In genomic region chr5:149796836-149797235, GRCh38 we compare ENCODE assay signal across 13 cellular contexts.
A peak's percentile ranks its signal among the peaks of the same experiment; 100 is the strongest.
DNase-seq lines count a peak whose midpoint lies in the region; ATAC-seq and TF ChIP-seq lines count a peak whose summit lies in the region.
"Had no signal": no experiment of that assay in that cellular context is flagged by ENCODE, and none has a peak within 500 bp of the region (broad histone marks: within the 10 kb centered on the region; RNA-seq: fewer than 3 reads in every experiment).

No MANE protein-coding gene starts in this region.

- peaks cover 76% of the 10 kb centered on the region for H3K4me1 Mint-ChIP-seq in nephron progenitor cell

- no peak for TF ChIP-seq POLR2A in heart left ventricle (IDR thresholded peaks at IDR 0.05)

- no peaks in the 10 kb centered on the region for H3K36me3 ChIP-seq in heart left ventricle
- H3K36me3 ChIP-seq in WERI-Rb-1 = no peaks in the 10 kb centered on the region
- peaks cover 0 to 2% of the 10 kb centered on the region in 2 donors for H3K36me3 ChIP-seq in stomach smooth muscle (ENCODE audit: control insufficient read depth in 2 of 2, insufficient read depth in 2 of 2, low read length in 2 of 2)
- H3K36me3 ChIP-seq: MG63 had no signal

- peak overlapping the region; percentile 50 for H3K27ac Mint-ChIP-seq in nephron progenitor cell
- H3K27ac Mint-ChIP-seq: CD8-positive, alpha-beta T cell had no signal

- H3K4me3 ChIP-seq in heart left ventricle = no peak overlapping the region
- H3K4me3 ChIP-seq in WERI-Rb-1 (ENCODE audit: low read depth, low read length) = no peak overlapping the region
- no peak overlapping the region for H3K4me3 ChIP-seq in stomach smooth muscle (ENCODE audit: low read length in 2 of 2)
- H3K4me3 ChIP-seq: MG63 had no signal

- no peaks in the 10 kb centered on the region for H3K9me3 ChIP-seq in heart left ventricle
- H3K9me3 ChIP-seq in WERI-Rb-1 (ENCODE audit: severe bottlenecking) = no peaks in the 10 kb centered on the region
- H3K9me3 ChIP-seq in stomach smooth muscle (ENCODE audit: control insufficient read depth in 2 of 2, low read length in 2 of 2) = no peaks in the 10 kb centered on the region
- H3K9me3 ChIP-seq: MG63 had no signal

- ATAC-seq in heart left ventricle (no peak), Right ventricle myocardium inferior (no peak), HG03159 (IDR thresholded peaks at IDR 0.05; ENCODE audit: unreplicated experiment) (no peak)
- ATAC-seq: CD8-positive, alpha-beta T cell had no signal

- no peak for TF ChIP-seq CTCF in heart left ventricle (IDR thresholded peaks at IDR 0.05)
- 0 out of 2 replicates have a peak, but pooled peaks have one; percentile 8 for TF ChIP-seq CTCF in WERI-Rb-1 (IDR thresholded peaks at IDR 0.05; ENCODE audit: low read depth, low read length)
- no peak for TF ChIP-seq CTCF in nephron progenitor cell (IDR thresholded peaks at IDR 0.05)

- no peak overlapping the region for H3K9ac ChIP-seq in stomach smooth muscle (ENCODE audit: low read length in 2 of 2)

- DNase-seq in heart left ventricle (no peak), Right ventricle myocardium inferior (ENCODE audit: missing footprints) (no peak), WERI-Rb-1 (peak; percentile 84), nephron progenitor cell (no peak), mucosa of gallbladder (ENCODE audit: low spot score) (no peak)
- DNase-seq in activated CD4-positive, alpha-beta T cell treated with anti-CD3 and anti-CD28 coated beads for 48 hours = no peak
- DNase-seq: CD8-positive, alpha-beta T cell; MG63; NCI-H1105 treated with DMSO at 0.1 percent for 48 hours; NCI-H446 treated with DMSO at 0.1 percent for 48 hours had no signal

- no peak overlapping the region for H3K4me3 Mint-ChIP-seq in nephron progenitor cell
- H3K4me3 Mint-ChIP-seq: CD8-positive, alpha-beta T cell had no signal

- peak overlapping the region in 10 of 12 donors; percentile 16 to 91 (median 79) for H3K27ac ChIP-seq in heart left ventricle
- peak overlapping the region; percentile 15 for H3K27ac ChIP-seq in WERI-Rb-1
- H3K27ac ChIP-seq in stomach smooth muscle (ENCODE audit: low read length) = peak overlapping the region; percentile 90
- H3K27ac ChIP-seq: 22Rv1 had no signal

- no peaks in the 10 kb centered on the region for H3K36me3 Mint-ChIP-seq in nephron progenitor cell (ENCODE audit: low read depth)

- H3K4me1 ChIP-seq in heart left ventricle (peaks cover 10 to 98% (median 78%) of the 10 kb centered on the region in 12 donors), stomach smooth muscle (ENCODE audit: control insufficient read depth, insufficient read depth, low read length) (peaks cover 83% of the 10 kb centered on the region)

- 42 to 58% (median 51%) methylated on average over 6 of the region's 6 CpGs for WGBS in heart left ventricle, 4 donors

- intact Hi-C loops in heart left ventricle (cut with DNase I) (no loop called here), Right ventricle myocardium inferior (cut with DNase I) (no loop called here)

- H3K9me3 Mint-ChIP-seq in nephron progenitor cell = no peaks in the 10 kb centered on the region
- H3K9me3 Mint-ChIP-seq: CD8-positive, alpha-beta T cell had no signal

- H3K27me3 Mint-ChIP-seq in nephron progenitor cell (ENCODE audit: low read depth, poor library complexity) = peaks cover 11% of the 10 kb centered on the region

- no peaks in the 10 kb centered on the region for H3K27me3 ChIP-seq in heart left ventricle
- no peaks in the 10 kb centered on the region for H3K27me3 ChIP-seq in WERI-Rb-1 (ENCODE audit: insufficient read depth, low read depth, severe bottlenecking)
- H3K27me3 ChIP-seq in stomach smooth muscle (ENCODE audit: control insufficient read depth in 1 of 2, insufficient read depth in 2 of 2, low read length in 2 of 2) = no peaks in the 10 kb centered on the region
- H3K27me3 ChIP-seq: MG63 had no signal

Comparison
In these comparisons a context has a peak if more than half of its experiments do, and no peak if none do; other contexts are left out.
1. H3K27ac ChIP-seq: peak in every context shown above with its lines; median percentile 90 in stomach smooth muscle; 79 in heart left ventricle; 15 in WERI-Rb-1.